Comparison of ENCODE assay signal across 23 cellular contexts in genomic region chr7:156192921-156193320, GRCh38.
DNase-seq lines count a peak whose midpoint lies in the region; ATAC-seq and TF ChIP-seq lines count a peak whose summit lies in the region.
"Had no signal": no experiment of that assay in that cellular context is flagged by ENCODE, and none has a peak within 500 bp of the region (broad histone marks: within the 10 kb centered on the region; RNA-seq: fewer than 3 reads in every experiment).

No MANE protein-coding gene starts in this region.

- H3K9ac ChIP-seq in SK-N-SH, result no peak overlapping the region

- TF ChIP-seq RAD21 in SK-N-SH (IDR thresholded peaks at IDR 0.05; ENCODE audit: low read length), result no peak

- no peak overlapping the region for H2AFZ ChIP-seq in SK-N-SH (ENCODE audit: low read depth)

- no peaks in the 10 kb centered on the region for H3K9me3 ChIP-seq in SK-N-SH
- H3K9me3 ChIP-seq: ascending aorta, HAP-1, upper lobe of left lung had no signal

- no peaks in the 10 kb centered on the region for H3K9me2 ChIP-seq in SK-N-SH

- H3K4me3 ChIP-seq in SK-N-SH (ENCODE audit: low read depth in 2 of 2, low read length in 1 of 2), result no peak overlapping the region
- H3K4me3 ChIP-seq in epithelial cell of proximal tubule (ENCODE audit: low read depth, low read length), result no peak overlapping the region
- H3K4me3 ChIP-seq: ascending aorta, dorsolateral prefrontal cortex, GM12878, HAP-1, upper lobe of left lung had no signal

- peaks cover 59% of the 10 kb centered on the region for H3K27me3 ChIP-seq in SK-N-SH (ENCODE audit: insufficient read depth)
- H3K27me3 ChIP-seq: ascending aorta, upper lobe of left lung had no signal

- no peaks in the 10 kb centered on the region for H3K36me3 ChIP-seq in SK-N-SH (replicated peaks in 1 of 2; ENCODE audit: control insufficient read depth in 1 of 2, insufficient read depth in 2 of 2, low read length in 1 of 2)
- H3K36me3 ChIP-seq: ascending aorta, HAP-1, upper lobe of left lung had no signal

- H3K4me1 ChIP-seq in SK-N-SH (ENCODE audit: control insufficient read depth in 1 of 2, insufficient read depth in 2 of 2, low read depth in 1 of 2, low read length in 1 of 2), result no peaks in the 10 kb centered on the region
- H3K4me1 ChIP-seq: ascending aorta, HAP-1, upper lobe of left lung had no signal

- no peaks in the 10 kb centered on the region for H4K20me1 ChIP-seq in SK-N-SH (ENCODE audit: insufficient read depth)

- no peaks in the 10 kb centered on the region for H3K79me2 ChIP-seq in SK-N-SH (ENCODE audit: insufficient read depth)

- 4% methylated on average over 4 of the region's 4 CpGs for WGBS in SK-N-SH (ENCODE audit: low lambda C conversion rate)

- ATAC-seq in HG02798 (IDR thresholded peaks at IDR 0.05; ENCODE audit: poor library complexity, unreplicated experiment), result no peak
- ATAC-seq: activated T-helper 17 cell treated with anti-CD3 and anti-CD28 coated beads, Interleukin-2, amount 50 U/mL, for 72 hours; GM12878; left cardiac atrium had no signal

- no peak for TF ChIP-seq EP300 in SK-N-SH (IDR thresholded peaks at IDR 0.05; ENCODE audit: borderline replicate concordance in 1 of 2, low read depth in 1 of 2, low read length in 1 of 2)

- no peak overlapping the region for H3K27ac ChIP-seq in SK-N-SH (ENCODE audit: low read depth in 2 of 2, low read length in 1 of 2)
- H3K27ac ChIP-seq: ascending aorta, dorsolateral prefrontal cortex, upper lobe of left lung had no signal

- CTCF ChIA-PET in SK-N-SH (lab: Yijun Ruan, JAX), result interaction anchor here (0.7 to 1.9 kb wide), 2 partner anchors 9 to 16 kb away, joined by 3 to 6 read pairs; no protein-coding TSS in a partner anchor

- TF ChIP-seq CTCF in SK-N-SH (IDR thresholded peaks at IDR 0.05) (no peak), epithelial cell of proximal tubule (conservative IDR thresholded peaks at IDR 0.05; ENCODE audit: low read depth, low read length) (no peak)

- H3F3A ChIP-seq in SK-N-SH (replicated peaks; ENCODE audit: insufficient read depth), result no peaks in the 10 kb centered on the region

- H3K4me2 ChIP-seq in SK-N-SH, result no peak overlapping the region

- peak; percentile 59 for DNase-seq in 8988T
- DNase-seq in HT1080 (ENCODE audit: low read depth), result peak; percentile 52
- DNase-seq in SK-N-SH, result no peak
- DNase-seq in epithelial cell of proximal tubule (ENCODE audit: low read depth), result peak; percentile 9
- DNase-seq in NCI-H1048 (lab: John Stamatoyannopoulos, UW), result no peak
- no peak for DNase-seq in superior temporal gyrus (ENCODE audit: extremely low spot score)
- no peak for DNase-seq in NCI-H2029 treated with DMSO at 0.1 percent for 48 hours (lab: John Stamatoyannopoulos, UW)
- DNase-seq: activated CD4-positive, alpha-beta T cell treated with anti-CD3 and anti-CD28 coated beads, Interleukin-2, amount 50 U/mL, for 48 hours; activated CD4-positive, CD25-positive, alpha-beta regulatory T cell; activated CD8-positive, alpha-beta memory T cell treated with anti-CD3 and anti-CD28 coated beads, Interleukin-2, amount 50 U/mL, for 48 hours; DMS79 treated with DMSO at 0.1 percent for 48 hours; dorsolateral prefrontal cortex; left cardiac atrium; MM.1S; NCI-H2171; NCI-H524 treated with DMSO at 0.1 percent for 48 hours; NK-92 treated with Interleukin-12 subunit alpha and Interleukin-12 subunit beta, amount 100 ng/mL, for 24 hours; upper lobe of left lung had no signal

- POLR2A ChIA-PET in SK-N-SH (lab: Yijun Ruan, JAX), result no interaction called here

TF ChIP-seq in SK-N-SH, 30 proteins besides CTCF, POLR2A, EP300 and RAD21:
- TF ChIP-seq TCF12 (IDR thresholded peaks at IDR 0.05) (no peak), RXRA (IDR thresholded peaks at IDR 0.05; ENCODE audit: borderline replicate concordance, low read depth) (no peak), MXI1 (IDR thresholded peaks at IDR 0.05; ENCODE audit: low read depth, low read length) (no peak), YY1 (IDR thresholded peaks at IDR 0.05; ENCODE audit: low read depth) (no peak), NRF1 (IDR thresholded peaks at IDR 0.05; ENCODE audit: low read depth, low read length) (no peak), FOSL2 (IDR thresholded peaks at IDR 0.05; ENCODE audit: borderline replicate concordance, low read depth) (peak; percentile 17; the same call in 1 of the 2 replicates)

Comparison
In these comparisons a context has a peak if more than half of its experiments do, and no peak if none do; other contexts are left out.
1. DNase-seq: peak in 8988T (single experiment), HT1080 (single experiment) and epithelial cell of proximal tubule (single experiment); none in SK-N-SH (single experiment), NCI-H1048 (single experiment), superior temporal gyrus (single experiment) and NCI-H2029 treated with DMSO at 0.1 percent for 48 hours (single experiment).